ENCODE assay signal across 23 cellular contexts in the genomic region with DNA sequence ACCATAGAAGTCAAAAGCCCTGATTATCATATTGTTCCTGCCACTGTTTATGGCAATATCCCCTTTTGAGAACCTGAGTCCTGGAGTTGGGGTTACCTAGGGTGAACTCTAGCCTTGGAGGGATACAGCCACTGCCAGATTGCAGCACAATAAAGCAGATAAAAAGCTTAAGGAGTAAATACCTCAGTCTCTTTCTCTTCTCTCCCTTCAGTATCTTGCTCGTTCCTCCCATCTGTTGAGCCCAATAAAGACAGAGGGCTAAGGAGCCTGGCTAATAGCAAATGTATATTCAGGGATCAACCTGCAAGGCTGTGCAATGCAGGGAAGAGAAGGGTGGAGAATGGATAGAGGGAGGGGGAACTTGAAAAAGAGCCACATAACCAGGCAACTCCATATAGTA. TPM values are rescaled to one million over a fixed set of nuclear protein-coding genes. Genes with fewer than 3 reads are reported as not detected.
"Had no signal": no experiment of that assay in that cellular context is flagged by ENCODE, and none has a peak within 500 bp of the region (broad histone marks: within the 10 kb centered on the region; RNA-seq: fewer than 3 reads in every experiment).

No MANE protein-coding gene starts in this region.

- H3K27me3 ChIP-seq: neutrophil, pancreas, right lobe of liver, sigmoid colon, stomach, thyroid gland, transverse colon, upper lobe of right lung, uterus had no signal

- H3K9me3 ChIP-seq: pancreas, prostate gland, right lobe of liver, thyroid gland, uterus had no signal

- H3K4me1 ChIP-seq: pancreas, stomach, thyroid gland, upper lobe of right lung, uterus had no signal

- DNase-seq: naive B cell; naive thymus-derived CD8-positive, alpha-beta T cell; nephron progenitor cell; nucleus accumbens; pancreas; right cardiac atrium; right lobe of liver; sigmoid colon; stimulated activated CD4-positive, alpha-beta T cell treated with anti-CD3 and anti-CD28 coated beads, Interleukin-15, amount 100 ng/mL, for 24 hours; stimulated activated CD4-positive, alpha-beta T cell treated with anti-CD3 and anti-CD28 coated beads, Interleukin-2, amount 100 ng/mL, for 24 hours; stimulated activated CD4-positive, alpha-beta T cell treated with anti-CD3 and anti-CD28 coated beads, Interleukin-2, amount 100 ng/mL, for 48 hours; stimulated activated CD4-positive, alpha-beta T cell treated with anti-CD3 and anti-CD28 coated beads, Interleukin-4, amount 100 ng/mL, for 24 hours; stimulated activated naive CD4-positive, alpha-beta T cell; stomach; thyroid gland; transverse colon; upper lobe of right lung; uterus had no signal

- H3K27ac ChIP-seq: neutrophil, pancreas, right lobe of liver, sigmoid colon, stomach, thoracic aorta, thyroid gland, transverse colon, upper lobe of right lung, uterus had no signal

- H3K4me3 ChIP-seq: pancreas, prostate gland, right lobe of liver, sigmoid colon, stomach, thoracic aorta, thyroid gland, transverse colon, upper lobe of right lung, uterus had no signal

- H3K36me3 ChIP-seq: neutrophil, pancreas, prostate gland, right lobe of liver, sigmoid colon, stomach, thoracic aorta, thyroid gland, transverse colon, upper lobe of right lung, uterus had no signal

- FAIRE-seq: pancreas, small intestine had no signal

RNA-seq across cellular contexts. Expression of a gene that starts 8.0 kb away (rescaled TPM):
- total RNA-seq: osteocyte had no signal
